Comparison of ENCODE assay signal across 15 cellular contexts in the genomic region with DNA sequence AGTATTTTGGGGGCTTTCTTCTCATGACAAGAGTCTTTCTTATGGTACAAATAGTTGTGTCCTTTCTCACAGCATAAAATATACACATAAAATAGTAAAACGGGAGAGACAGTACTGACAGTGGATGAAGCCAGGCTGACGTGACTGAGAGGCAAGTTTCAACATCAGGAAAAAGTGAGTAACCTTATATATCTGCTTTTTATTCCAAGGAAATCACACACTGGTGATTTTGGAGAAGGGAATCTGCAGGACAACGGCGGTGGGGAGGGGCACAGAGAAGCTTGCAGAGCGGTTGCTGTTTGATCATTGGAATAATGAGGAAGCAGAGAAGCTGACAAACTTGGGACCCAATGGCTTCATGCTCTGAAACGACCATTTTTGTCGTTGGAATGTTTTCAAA.
DNase-seq lines count a peak whose midpoint lies in the region; ATAC-seq, FAIRE-seq and TF ChIP-seq lines count a peak whose summit lies in the region.
"Had no signal": no experiment of that assay in that cellular context is flagged by ENCODE, and none has a peak within 500 bp of the region (broad histone marks: within the 10 kb centered on the region; RNA-seq: fewer than 3 reads in every experiment).

No MANE protein-coding gene starts in this region.

- TF ChIP-seq EP300 in suprapubic skin (IDR thresholded peaks at IDR 0.05) = no peak

- H3K27ac ChIP-seq in suprapubic skin (no peak overlapping the region), RWPE1 (no peak overlapping the region), body of pancreas (no peak overlapping the region)

- H3K27me3 Mint-ChIP-seq in activated T-cell treated with anti-CD3 and anti-CD28 coated beads, Interleukin-2, amount 50 U/mL, for 4 hours (ENCODE audit: low read depth) = peaks cover 42% of the 10 kb centered on the region

- POLR2A ChIA-PET in RWPE1 (lab: Yijun Ruan, JAX; ENCODE audit: low non-redundant PET) = no interaction called here

- H3K4me3 Mint-ChIP-seq in activated T-cell treated with anti-CD3 and anti-CD28 coated beads, Interleukin-2, amount 50 U/mL, for 4 hours = no peak overlapping the region

- ATAC-seq in body of pancreas = no peak
- no peak for ATAC-seq in activated T-cell treated with anti-CD3 and anti-CD28 coated beads, Interleukin-2, amount 50 U/mL, for 4 hours

- TF ChIP-seq CTCF in bronchial epithelial cell (IDR thresholded peaks at IDR 0.05; ENCODE audit: insufficient read depth, low read length, severe bottlenecking) (no peak), fibroblast of the aortic adventitia (IDR thresholded peaks at IDR 0.05; ENCODE audit: insufficient read depth, low read length) (no peak), suprapubic skin (IDR thresholded peaks at IDR 0.05) (no peak), RWPE1 (conservative IDR thresholded peaks at IDR 0.05; ENCODE audit: low read depth) (no peak), body of pancreas (IDR thresholded peaks at IDR 0.05) (no peak)

- CTCF ChIA-PET in RWPE1 (lab: Yijun Ruan, JAX) = no interaction called here

- H3K4me1 ChIP-seq in suprapubic skin (peaks cover 22% of the 10 kb centered on the region), body of pancreas (peaks cover 1% of the 10 kb centered on the region)

- H3K36me3 ChIP-seq in bronchial epithelial cell (ENCODE audit: control insufficient read depth, insufficient read depth, low read length) = no peaks in the 10 kb centered on the region
- H3K36me3 ChIP-seq in suprapubic skin = no peaks in the 10 kb centered on the region
- no peaks in the 10 kb centered on the region for H3K36me3 ChIP-seq in body of pancreas (replicated peaks in 1 of 2; ENCODE audit: insufficient read depth in 1 of 2, low read depth in 2 of 2)

- H3K9me3 ChIP-seq in suprapubic skin (no peaks in the 10 kb centered on the region), body of pancreas (no peaks in the 10 kb centered on the region)

- H3K4me1 Mint-ChIP-seq in activated T-cell treated with anti-CD3 and anti-CD28 coated beads, Interleukin-2, amount 50 U/mL, for 4 hours (ENCODE audit: low read depth) = peaks cover 4% of the 10 kb centered on the region

- TF ChIP-seq POLR2A in suprapubic skin (IDR thresholded peaks at IDR 0.05) = no peak
- no peak for TF ChIP-seq POLR2A in body of pancreas (IDR thresholded peaks at IDR 0.05)

- H3K9me3 Mint-ChIP-seq in activated T-cell treated with anti-CD3 and anti-CD28 coated beads, Interleukin-2, amount 50 U/mL, for 4 hours = no peaks in the 10 kb centered on the region

- intact Hi-C loops in body of pancreas (cut with DNase I) = no loop called here

- 36% methylated on average over 7 of the region's 7 CpGs for WGBS in suprapubic skin
- 27% methylated on average over 7 of the region's 7 CpGs for WGBS in body of pancreas, 2 donors

- H3K27me3 ChIP-seq in bronchial epithelial cell (ENCODE audit: control insufficient read depth, insufficient read depth, low read length) (peaks cover 5% of the 10 kb centered on the region), suprapubic skin (peaks cover 36% of the 10 kb centered on the region), body of pancreas (no peaks in the 10 kb centered on the region)

- H3K4me3 ChIP-seq in bronchial epithelial cell (ENCODE audit: low read depth, low read length) (no peak overlapping the region), fibroblast of the aortic adventitia (ENCODE audit: low read depth, low read length) (no peak overlapping the region), suprapubic skin (no peak overlapping the region), body of pancreas (no peak overlapping the region)

- FAIRE-seq in bronchial epithelial cell (lab: Jason Lieb, UNC) = no peak
- FAIRE-seq: A204.1, RCC 7860 had no signal

- no peaks in the 10 kb centered on the region for H3K36me3 Mint-ChIP-seq in activated T-cell treated with anti-CD3 and anti-CD28 coated beads, Interleukin-2, amount 50 U/mL, for 4 hours (ENCODE audit: insufficient read depth)

- DNase-seq in EH (ENCODE audit: low read depth) (peak; percentile 59), bronchial epithelial cell (ENCODE audit: low read depth) (peak; percentile 16), fibroblast of the aortic adventitia (ENCODE audit: low read depth) (peak; percentile 34), suprapubic skin (ENCODE audit: low spot score in 2 of 2) (peak; percentile 40), RWPE1 (ENCODE audit: low spot score) (no peak), RPMI8226 (no peak), body of pancreas (no peak)
- no peak for DNase-seq in activated T-cell treated with anti-CD3 and anti-CD28 coated beads, Interleukin-2, amount 50 U/mL, for 4 hours
- DNase-seq: GDM1, Karpas-422, MM.1S, NCI-H1930, NCI-H510A treated with DMSO at 0.1 percent for 48 hours had no signal

Comparison
In these comparisons a context has a peak if more than half of its experiments do, and no peak if none do; other contexts are left out.
1. DNase-seq: peak in EH (single experiment), bronchial epithelial cell (single experiment), fibroblast of the aortic adventitia (single experiment) and suprapubic skin (2 of 2); none in RWPE1 (single experiment), RPMI8226 (single experiment), body of pancreas (0 of 4) and activated T-cell treated with anti-CD3 and anti-CD28 coated beads, Interleukin-2, amount 50 U/mL, for 4 hours (single experiment).